In the genomic region with DNA sequence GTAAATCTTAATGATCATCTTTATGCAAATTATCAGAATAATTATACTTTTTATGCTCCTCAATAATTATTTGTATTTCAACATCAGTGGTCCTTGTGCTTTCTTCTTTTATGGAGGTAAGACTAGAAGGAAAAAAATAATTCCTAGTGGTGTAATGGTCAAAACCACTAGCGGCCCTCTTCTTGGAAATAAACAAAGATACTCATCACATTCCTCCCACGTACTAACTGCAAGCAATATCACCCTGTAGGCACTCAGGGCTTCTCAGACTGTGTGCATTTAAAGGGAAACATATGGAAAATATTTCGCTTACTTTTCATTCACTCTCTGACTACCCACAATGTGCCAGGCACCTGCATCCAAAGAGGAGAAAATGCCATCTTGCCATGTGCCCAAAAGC, we compare ENCODE assay signal across 25 cellular contexts.
"Had no signal": no experiment of that assay in that cellular context is flagged by ENCODE, and none has a peak within 500 bp of the region (broad histone marks: within the 10 kb centered on the region; RNA-seq: fewer than 3 reads in every experiment).

No MANE protein-coding gene starts in this region.

- H3K4me3 ChIP-seq: adrenal gland, ascending aorta, breast epithelium, coronary artery, dorsolateral prefrontal cortex, esophagus muscularis mucosa had no signal

- H3K4me1 ChIP-seq: adrenal gland, ascending aorta, breast epithelium, esophagus muscularis mucosa had no signal

- H3K27ac ChIP-seq: adrenal gland, ascending aorta, breast epithelium, coronary artery, dorsolateral prefrontal cortex, esophagus muscularis mucosa had no signal

- H3K9me3 ChIP-seq: adrenal gland, ascending aorta, breast epithelium, esophagus muscularis mucosa had no signal

- DNase-seq: activated CD4-positive, alpha-beta memory T cell treated with anti-CD3 and anti-CD28 coated beads, Interleukin-2, amount 10 ng/mL, durations not matched to agents 7 days and 5 days; activated CD4-positive, alpha-beta T cell treated with anti-CD3 and anti-CD28 coated beads for 1 hour; activated CD4-positive, alpha-beta T cell treated with anti-CD3 and anti-CD28 coated beads for 4 hours; activated CD4-positive, alpha-beta T cell treated with anti-CD3 and anti-CD28 coated beads, Interleukin-2, amount 10 ng/mL, durations not matched to agents 7 days and 5 days; activated CD4-positive, alpha-beta T cell treated with anti-CD3 and anti-CD28 coated beads, Interleukin-2, amount 50 U/mL, for 4 hours; activated CD8-positive, alpha-beta memory T cell treated with anti-CD3 and anti-CD28 coated beads, Interleukin-2, amount 50 U/mL, for 48 hours; activated gamma-delta T cell; activated naive CD4-positive, alpha-beta T cell; activated naive CD4-positive, alpha-beta T cell treated with anti-CD3 and anti-CD28 coated beads, Interleukin-2, amount 10 ng/mL, durations not matched to agents 7 days and 5 days; activated T-cell treated with anti-CD3 and anti-CD28 coated beads for 4 hours; activated T-cell treated with anti-CD3 and anti-CD28 coated beads, Interleukin-2, amount 50 U/mL, for 24 hours; activated T-cell treated with anti-CD3 and anti-CD28 coated beads, Interleukin-2, amount 50 U/mL, for 72 hours; adrenal gland; dorsolateral prefrontal cortex; effector CD4-positive, alpha-beta T cell; effector memory CD8-positive, alpha-beta T cell; erythroblast; foreskin fibroblast; head of caudate nucleus; T-helper 2 cell had no signal

- ATAC-seq: activated naive CD4-positive, alpha-beta T cell treated with anti-CD3 and anti-CD28 coated beads, Interleukin-2, amount 50 U/mL, for 72 hours; activated T-cell treated with anti-CD3 and anti-CD28 coated beads, Interleukin-2, amount 50 U/mL, for 72 hours; effector memory CD8-positive, alpha-beta T cell had no signal

- H3K36me3 ChIP-seq: adrenal gland, ascending aorta, breast epithelium, esophagus muscularis mucosa had no signal

- H3K27me3 ChIP-seq: adrenal gland, ascending aorta, breast epithelium, dorsolateral prefrontal cortex, esophagus muscularis mucosa had no signal
